15 cellular contexts compared by ENCODE assay signal in the genomic region with DNA sequence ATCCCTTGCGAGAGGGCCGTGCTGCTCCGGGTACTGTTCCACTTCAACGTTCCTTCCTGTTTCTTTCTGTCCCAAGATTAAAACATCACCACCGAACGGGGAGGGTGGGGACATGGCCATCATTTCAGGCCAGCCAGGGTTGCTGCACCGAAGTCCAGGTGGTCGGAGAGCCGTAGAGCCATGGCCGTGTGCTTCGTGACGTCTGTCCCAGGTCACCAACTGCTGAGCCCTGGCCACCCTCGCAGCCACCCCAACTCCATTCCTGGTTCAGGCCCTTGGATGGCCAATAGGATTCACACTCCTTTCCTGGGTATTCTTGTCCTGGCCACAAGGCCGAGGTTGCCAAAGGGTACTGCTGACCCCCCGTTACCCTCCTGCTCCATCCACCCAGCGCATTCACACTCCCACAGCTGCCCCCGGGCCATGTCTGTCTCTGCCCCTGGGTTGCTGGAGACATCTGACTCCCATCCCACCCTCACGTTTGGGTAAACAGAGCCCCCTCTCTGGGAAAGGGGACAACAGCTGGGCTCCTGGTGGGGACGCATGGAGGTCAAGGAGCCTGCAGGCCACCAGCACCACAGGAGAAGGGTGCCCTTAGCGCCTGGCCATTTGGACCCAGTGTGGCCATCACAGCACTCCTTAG.
DNase-seq lines count a peak whose midpoint lies in the region; ATAC-seq and TF ChIP-seq lines count a peak whose summit lies in the region.
"Had no signal": no experiment of that assay in that cellular context is flagged by ENCODE, and none has a peak within 500 bp of the region (broad histone marks: within the 10 kb centered on the region; RNA-seq: fewer than 3 reads in every experiment).

No MANE protein-coding gene starts in this region.

- H3K4me3 ChIP-seq in heart left ventricle (no peak overlapping the region), endodermal cell (ENCODE audit: low read length) (no peak overlapping the region), suprapubic skin (no peak overlapping the region)

- TF ChIP-seq EP300 in suprapubic skin (IDR thresholded peaks at IDR 0.05): no peak

- H3K4me3 Mint-ChIP-seq in endodermal cell: no peak overlapping the region
- H3K4me3 Mint-ChIP-seq in stimulated activated naive CD8-positive, alpha-beta T cell treated with anti-CD3 and anti-CD28 coated beads, Interleukin-15, amount 100 ng/mL, for 72 hours: no peak overlapping the region

- H3K9me3 ChIP-seq in heart left ventricle (no peaks in the 10 kb centered on the region), endodermal cell (ENCODE audit: control insufficient read depth, low read length) (no peaks in the 10 kb centered on the region), suprapubic skin (no peaks in the 10 kb centered on the region)

- no peaks in the 10 kb centered on the region for H3K36me3 ChIP-seq in heart left ventricle
- H3K36me3 ChIP-seq in endodermal cell (ENCODE audit: control insufficient read depth, insufficient read depth, low read length): no peaks in the 10 kb centered on the region
- no peaks in the 10 kb centered on the region for H3K36me3 ChIP-seq in suprapubic skin

- peaks cover 2% of the 10 kb centered on the region for H3K4me1 Mint-ChIP-seq in endodermal cell
- no peaks in the 10 kb centered on the region for H3K4me1 Mint-ChIP-seq in stimulated activated naive CD8-positive, alpha-beta T cell treated with anti-CD3 and anti-CD28 coated beads, Interleukin-15, amount 100 ng/mL, for 72 hours

- DNase-seq in heart left ventricle: peak in 3 of 5 donors; percentile 4 to 17 (median 8)
- DNase-seq in cardiac septum (ENCODE audit: low spot score): no peak
- peak; percentile 29 for DNase-seq in endodermal cell
- DNase-seq in mesenteric fat pad (ENCODE audit: low spot score): peak; percentile 67
- peak; percentile 26 to 70 for DNase-seq in suprapubic skin (ENCODE audit: low spot score in 2 of 2)
- no peak for DNase-seq in stimulated activated naive CD8-positive, alpha-beta T cell treated with anti-CD3 and anti-CD28 coated beads, Interleukin-15, amount 100 ng/mL, for 72 hours
- DNase-seq: C1 segment of cervical spinal cord, NCI-H1417 treated with DMSO at 0.1 percent for 48 hours, NCI-H1930, NCI-H226, NCI-H524, NCI-H82, OCI-M1 had no signal

- H3K36me3 Mint-ChIP-seq in endodermal cell (ENCODE audit: low read depth): no peaks in the 10 kb centered on the region

- TF ChIP-seq CTCF in heart left ventricle (IDR thresholded peaks at IDR 0.05) (no peak), endodermal cell (conservative IDR thresholded peaks at IDR 0.05) (no peak), suprapubic skin (IDR thresholded peaks at IDR 0.05) (no peak)

- ATAC-seq in heart left ventricle: no peak
- no peak for ATAC-seq in stimulated activated naive CD8-positive, alpha-beta T cell treated with anti-CD3 and anti-CD28 coated beads, Interleukin-15, amount 100 ng/mL, for 72 hours
- ATAC-seq in GM19395 (IDR thresholded peaks at IDR 0.05; ENCODE audit: unreplicated experiment): no peak
- no peak for ATAC-seq in GM18868 (IDR thresholded peaks at IDR 0.05; ENCODE audit: unreplicated experiment)

- H3K9me3 Mint-ChIP-seq in endodermal cell: no peaks in the 10 kb centered on the region
- peaks cover 0 to 7% of the 10 kb centered on the region in 2 donors for H3K9me3 Mint-ChIP-seq in stimulated activated naive CD8-positive, alpha-beta T cell treated with anti-CD3 and anti-CD28 coated beads, Interleukin-15, amount 100 ng/mL, for 72 hours

- H3K27me3 ChIP-seq in heart left ventricle (peaks cover 0 to 33% (median 3%) of the 10 kb centered on the region in 9 donors), endodermal cell (ENCODE audit: control insufficient read depth, insufficient read depth, low read length, poor library complexity, severe bottlenecking) (no peaks in the 10 kb centered on the region), suprapubic skin (peaks cover 38% of the 10 kb centered on the region)

- intact Hi-C loops in heart left ventricle (cut with DNase I): no loop called here
- intact Hi-C loops in cardiac septum (cut with DNase I): no loop called here

- 83 to 88% (median 85%) methylated on average over 20 of the region's 20 CpGs for WGBS in heart left ventricle, 4 donors
- WGBS in endodermal cell (ENCODE audit: insufficient coverage in 1 of 2, insufficient read length in 1 of 2), 2 experiments: 91 to 97% methylated on average over 12 to 20 of the region's 20 CpGs
- 90% methylated on average over 19 of the region's 20 CpGs for WGBS in suprapubic skin

- H3K27ac ChIP-seq in heart left ventricle (no peak overlapping the region), endodermal cell (ENCODE audit: low read depth, low read length) (no peak overlapping the region), suprapubic skin (no peak overlapping the region)

- H3K27me3 Mint-ChIP-seq in endodermal cell (ENCODE audit: insufficient read depth): peaks cover 2% of the 10 kb centered on the region
- no peaks in the 10 kb centered on the region for H3K27me3 Mint-ChIP-seq in stimulated activated naive CD8-positive, alpha-beta T cell treated with anti-CD3 and anti-CD28 coated beads, Interleukin-15, amount 100 ng/mL, for 72 hours

- H3K4me1 ChIP-seq in heart left ventricle (no peaks in the 10 kb centered on the region), endodermal cell (ENCODE audit: control insufficient read depth, insufficient read depth, low read length) (no peaks in the 10 kb centered on the region), suprapubic skin (no peaks in the 10 kb centered on the region)

- H3K27ac Mint-ChIP-seq in endodermal cell: no peak overlapping the region
- no peak overlapping the region for H3K27ac Mint-ChIP-seq in stimulated activated naive CD8-positive, alpha-beta T cell treated with anti-CD3 and anti-CD28 coated beads, Interleukin-15, amount 100 ng/mL, for 72 hours

- no peak overlapping the region for H3K9ac ChIP-seq in endodermal cell (ENCODE audit: extremely low read depth, low read length, poor library complexity, severe bottlenecking)

- TF ChIP-seq POLR2A in heart left ventricle (IDR thresholded peaks at IDR 0.05): no peak
- no peak for TF ChIP-seq POLR2A in suprapubic skin (IDR thresholded peaks at IDR 0.05)

Comparison
In these comparisons a context has a peak if more than half of its experiments do, and no peak if none do; other contexts are left out.
1. DNase-seq: peak in heart left ventricle (3 of 5), endodermal cell (single experiment), mesenteric fat pad (single experiment) and suprapubic skin (2 of 2); none in cardiac septum (single experiment) and stimulated activated naive CD8-positive, alpha-beta T cell treated with anti-CD3 and anti-CD28 coated beads, Interleukin-15, amount 100 ng/mL, for 72 hours (0 of 2).